28 cellular contexts compared by ENCODE assay signal in genomic region chr5:150603052-150603451, GRCh38. TPM values are rescaled to one million over a fixed set of nuclear protein-coding genes. Genes with fewer than 3 reads are reported as not detected.
DNase-seq lines count a peak whose midpoint lies in the region; ATAC-seq and TF ChIP-seq lines count a peak whose summit lies in the region.
"Had no signal": no experiment of that assay in that cellular context is flagged by ENCODE, and none has a peak within 500 bp of the region (broad histone marks: within the 10 kb centered on the region; RNA-seq: fewer than 3 reads in every experiment).

No MANE protein-coding gene starts in this region.

- ATAC-seq in left ventricle myocardium superior, result peak; percentile 57
- no peak for ATAC-seq in GM19395 (IDR thresholded peaks at IDR 0.05; ENCODE audit: unreplicated experiment)
- ATAC-seq in HG03139 (IDR thresholded peaks at IDR 0.05; ENCODE audit: unreplicated experiment), result no peak
- ATAC-seq: foreskin keratinocyte, PC-3, sciatic nerve, WTC11 had no signal

- no peaks in the 10 kb centered on the region for H3K27me3 ChIP-seq in neuronal stem cell (ENCODE audit: control insufficient read depth in 3 of 3, insufficient read depth in 3 of 3, low read depth in 1 of 3, low read length in 3 of 3)
- H3K27me3 ChIP-seq in tibial artery, result no peaks in the 10 kb centered on the region
- H3K27me3 ChIP-seq: foreskin keratinocyte, tibial nerve had no signal

- DNase-seq in coronary artery (ENCODE audit: low spot score) (no peak), left ventricle myocardium superior (peak; percentile 63), neuronal stem cell (ENCODE audit: low spot score) (no peak), tibial artery (no peak)
- no peak for DNase-seq in stimulated activated CD4-positive, alpha-beta T cell treated with anti-CD3 and anti-CD28 coated beads, Interleukin-4, amount 100 ng/mL, for 24 hours
- DNase-seq: activated CD4-positive, alpha-beta T cell treated with anti-CD3 and anti-CD28 coated beads, Interleukin-2, amount 10 ng/mL, durations not matched to agents 7 days and 5 days; activated gamma-delta T cell; activated T-cell treated with anti-CD3 and anti-CD28 coated beads, Interleukin-2, amount 50 U/mL, for 24 hours; DND-41; effector CD8-positive, alpha-beta T cell; foreskin keratinocyte; hypothalamus; immature natural killer cell; NCI-H1048; NCI-H187 treated with DMSO at 0.1 percent for 48 hours; NCI-H2171 treated with DMSO at 0.1 percent for 48 hours; NCI-H510A treated with DMSO at 0.1 percent for 48 hours; nephron progenitor cell; NK-92 treated with Interleukin-12 subunit alpha and Interleukin-12 subunit beta, amount 100 ng/mL, for 24 hours; PC-3; SHP77 had no signal

- no CpG with 5 or more reads among the region's 4 CpGs for WGBS in neuronal stem cell (ENCODE audit: extremely low coverage in 2 of 2, insufficient read length in 2 of 2, insufficient replicate concordance in 1 of 2), 2 donors

- H2BK5ac ChIP-seq in neuronal stem cell (ENCODE audit: low read length), result no peak overlapping the region

- H2BK15ac ChIP-seq in neuronal stem cell (ENCODE audit: low read length), result no peak overlapping the region

- H3K4me2 ChIP-seq in neuronal stem cell (ENCODE audit: insufficient read depth, low read length, poor library complexity, severe bottlenecking), result no peak overlapping the region

- intact Hi-C loops in left ventricle myocardium superior (cut with micrococcal nuclease), result no loop called here
- intact Hi-C loops in tibial artery (cut with DNase I; ENCODE audit: low total_unique reads), result no loop called here

- H3K36me3 ChIP-seq in neuronal stem cell (replicated peaks in 1 of 2; ENCODE audit: control insufficient read depth in 2 of 2, insufficient read depth in 2 of 2, low read length in 2 of 2), result no peaks in the 10 kb centered on the region
- no peaks in the 10 kb centered on the region for H3K36me3 ChIP-seq in tibial artery
- H3K36me3 ChIP-seq: tibial nerve had no signal

- TF ChIP-seq CTCF in coronary artery (IDR thresholded peaks at IDR 0.05) (no peak), tibial artery (IDR thresholded peaks at IDR 0.05) (no peak)

- H3K4me3 ChIP-seq in coronary artery (no peak overlapping the region), neuronal stem cell (ENCODE audit: low read length in 2 of 2) (no peak overlapping the region), tibial artery (no peak overlapping the region)
- H3K4me3 ChIP-seq: tibial nerve had no signal

- no peak overlapping the region for H3K4ac ChIP-seq in neuronal stem cell (ENCODE audit: low read length)

- no peak overlapping the region for H4K8ac ChIP-seq in neuronal stem cell (ENCODE audit: low read depth, low read length)

- H3K79me1 ChIP-seq in neuronal stem cell (ENCODE audit: low read depth, low read length), result no peaks in the 10 kb centered on the region

- no peak overlapping the region for H4K91ac ChIP-seq in neuronal stem cell (ENCODE audit: low read depth, low read length, poor library complexity)

- H3K9me3 ChIP-seq in neuronal stem cell (replicated peaks in 1 of 2; ENCODE audit: control insufficient read depth in 2 of 2, insufficient read depth in 1 of 2, low read depth in 1 of 2, low read length in 2 of 2) (no peaks in the 10 kb centered on the region), tibial artery (no peaks in the 10 kb centered on the region)
- H3K9me3 ChIP-seq: tibial nerve had no signal

- H3K4me1 ChIP-seq in neuronal stem cell (ENCODE audit: control insufficient read depth in 2 of 2, insufficient read depth in 1 of 2, low read depth in 1 of 2, low read length in 2 of 2) (peaks cover 0 to 15% of the 10 kb centered on the region in 2 donors), tibial artery (peaks cover 0 to 94% (median 56%) of the 10 kb centered on the region in 4 donors)
- H3K4me1 ChIP-seq: parathyroid adenoma had no signal

- no peak overlapping the region for H3K14ac ChIP-seq in neuronal stem cell (ENCODE audit: low read length)

- no peak overlapping the region for H2AK5ac ChIP-seq in neuronal stem cell (ENCODE audit: low read depth, low read length)

- H2BK12ac ChIP-seq in neuronal stem cell (ENCODE audit: low read length), result no peak overlapping the region

- no peak overlapping the region for H2AFZ ChIP-seq in neuronal stem cell (ENCODE audit: low read length)
- H2AFZ ChIP-seq: parathyroid adenoma had no signal

- no peak overlapping the region for H3K23ac ChIP-seq in neuronal stem cell (ENCODE audit: low read depth, low read length, poor library complexity)

- H3K18ac ChIP-seq in neuronal stem cell (ENCODE audit: low read length), result peak overlapping the region; percentile 42

- H3K9ac ChIP-seq in neuronal stem cell (ENCODE audit: low read depth, low read length, poor library complexity), result no peak overlapping the region
- H3K9ac ChIP-seq: parathyroid adenoma had no signal

- peak overlapping the region; percentile 84 to 93 for H3K27ac ChIP-seq in coronary artery
- H3K27ac ChIP-seq in neuronal stem cell (replicated peaks; ENCODE audit: low read length), result no peak overlapping the region
- peak overlapping the region; percentile 86 to 100 for H3K27ac ChIP-seq in tibial artery
- H3K27ac ChIP-seq: foreskin keratinocyte, parathyroid adenoma had no signal

- H2BK120ac ChIP-seq in neuronal stem cell (ENCODE audit: low read depth, low read length), result no peak overlapping the region

RNA-seq across cellular contexts. Expression of gene SYNPO, which starts 37.4 kb away (rescaled TPM):
- total RNA-seq in left ventricle myocardium superior, result 675 TPM
- polyA plus RNA-seq in neuronal stem cell (2013, experiment 1 of 2), result 3.8 TPM
- 3.2 TPM for polyA plus RNA-seq in neuronal stem cell (2013, experiment 2 of 2)
- polyA plus RNA-seq: CD14-positive monocyte, immature natural killer cell had no signal

RNA-seq across cellular contexts. Expression of gene MYOZ3, which starts 58.0 kb away (rescaled TPM):
- total RNA-seq in left ventricle myocardium superior, result 3.2 TPM
- 0.57 TPM for polyA plus RNA-seq in neuronal stem cell (2013, experiment 1 of 2)
- polyA plus RNA-seq in neuronal stem cell (2013, experiment 2 of 2), result 0.47 TPM
- total RNA-seq: PC-3 had no signal
- polyA plus RNA-seq: CD14-positive monocyte, immature natural killer cell had no signal
